15 cellular contexts compared by ENCODE assay signal in genomic region chr5:163104496-163104895, GRCh38.
DNase-seq lines count a peak whose midpoint lies in the region; ATAC-seq and TF ChIP-seq lines count a peak whose summit lies in the region.
"Had no signal": no experiment of that assay in that cellular context is flagged by ENCODE, and none has a peak within 500 bp of the region (broad histone marks: within the 10 kb centered on the region; RNA-seq: fewer than 3 reads in every experiment).

No MANE protein-coding gene starts in this region.

- in situ Hi-C loops in mammary epithelial cell (cut with MboI; ENCODE audit: low sequenced_read_pairs in 2 of 2) = no loop called here

- no peaks in the 10 kb centered on the region for H3K79me2 ChIP-seq in mammary epithelial cell (ENCODE audit: insufficient read depth, low read length)

- H3K27ac ChIP-seq in mammary epithelial cell (ENCODE audit: insufficient read depth, low read depth, low read length) = no peak overlapping the region
- no peak overlapping the region for H3K27ac ChIP-seq in endodermal cell (ENCODE audit: low read depth, low read length)
- H3K27ac ChIP-seq: gastrocnemius medialis, KMS-11, PC-9 had no signal

- H3K27me3 Mint-ChIP-seq in MCF 10A (ENCODE audit: insufficient read depth, unreplicated experiment) (peaks cover 45% of the 10 kb centered on the region), endodermal cell (ENCODE audit: insufficient read depth) (no peaks in the 10 kb centered on the region)
- H3K27me3 Mint-ChIP-seq: effector memory CD8-positive, alpha-beta T cell; stimulated activated memory B cell treated with anti-CD40 and anti-IgM and Interleukin-4, amounts not matched to agents 10 μg/mL and 1 μg/mL and 100 μg/mL, for 72 hours had no signal

- no peak for ATAC-seq in GM18870 (IDR thresholded peaks at IDR 0.05; ENCODE audit: unreplicated experiment)
- ATAC-seq: effector memory CD8-positive, alpha-beta T cell; gastrocnemius medialis; stimulated activated memory B cell treated with anti-CD40 and anti-IgM and Interleukin-4, amounts not matched to agents 10 μg/mL and 1 μg/mL and 100 μg/mL, for 72 hours had no signal

- H3K4me3 Mint-ChIP-seq in MCF 10A (ENCODE audit: unreplicated experiment) (no peak overlapping the region), endodermal cell (no peak overlapping the region)
- H3K4me3 Mint-ChIP-seq: effector memory CD8-positive, alpha-beta T cell; stimulated activated memory B cell treated with anti-CD40 and anti-IgM and Interleukin-4, amounts not matched to agents 10 μg/mL and 1 μg/mL and 100 μg/mL, for 72 hours had no signal

- TF ChIP-seq CTCF in MCF 10A (IDR thresholded peaks at IDR 0.05; ENCODE audit: unreplicated experiment) = no peak
- TF ChIP-seq CTCF in mammary epithelial cell (conservative IDR thresholded peaks at IDR 0.05 in 1 of 2, IDR thresholded peaks at IDR 0.05 in 1 of 2; ENCODE audit: extremely low read depth in 1 of 2, insufficient read depth in 1 of 2, low read depth in 1 of 2, low read length in 2 of 2) = no peak
- TF ChIP-seq CTCF in endodermal cell (conservative IDR thresholded peaks at IDR 0.05) = peak; percentile 88

- H3K9me3 ChIP-seq in mammary epithelial cell (replicated peaks; ENCODE audit: insufficient read depth, low read length) (no peaks in the 10 kb centered on the region), endodermal cell (ENCODE audit: control insufficient read depth, low read length) (no peaks in the 10 kb centered on the region)
- H3K9me3 ChIP-seq: gastrocnemius medialis had no signal

- BruUV-seq in MCF 10A (replicated peaks; lab: Mats Ljungman, UMichigan) (no TSS peak), mammary epithelial cell (replicated peaks; lab: Mats Ljungman, UMichigan) (no TSS peak)

- no peaks in the 10 kb centered on the region for H4K20me1 ChIP-seq in mammary epithelial cell (ENCODE audit: insufficient read depth, low read length)

- H3K4me3 ChIP-seq in mammary epithelial cell (replicated peaks in 1 of 3; ENCODE audit: insufficient read depth in 1 of 3, low read depth in 2 of 3, low read length in 3 of 3) (no peak overlapping the region), endodermal cell (ENCODE audit: low read length) (no peak overlapping the region)
- H3K4me3 ChIP-seq: gastrocnemius medialis, PC-9 had no signal

- CTCF ChIA-PET in MCF 10A (lab: Yijun Ruan, JAX) = interaction anchor here (0.5 to 1.6 kb wide), 6 partner anchors 8 to 174 kb away, joined by 3 to 6 read pairs (median 3); no protein-coding TSS in a partner anchor
- CTCF ChIA-PET in mammary epithelial cell (lab: Charles Lee; ENCODE audit: low non-redundant PET) = no interaction called here

- H3K27ac Mint-ChIP-seq in MCF 10A (ENCODE audit: low read depth, unreplicated experiment) = no peak overlapping the region
- H3K27ac Mint-ChIP-seq in endodermal cell = no peak overlapping the region
- H3K27ac Mint-ChIP-seq: effector memory CD8-positive, alpha-beta T cell; stimulated activated memory B cell treated with anti-CD40 and anti-IgM and Interleukin-4, amounts not matched to agents 10 μg/mL and 1 μg/mL and 100 μg/mL, for 72 hours had no signal

- dilution Hi-C loops in mammary epithelial cell (cut with HindIII; ENCODE audit: low sequenced_read_pairs) = no loop called here

- H3K27me3 ChIP-seq in mammary epithelial cell (ENCODE audit: insufficient read depth, low read length) (no peaks in the 10 kb centered on the region), endodermal cell (ENCODE audit: control insufficient read depth, insufficient read depth, low read length, poor library complexity, severe bottlenecking) (no peaks in the 10 kb centered on the region)
- H3K27me3 ChIP-seq: gastrocnemius medialis had no signal

- DNase-seq in MCF 10A (ENCODE audit: unreplicated experiment) = peak; percentile 33
- DNase-seq in mammary epithelial cell = no peak
- peak; percentile 5 for DNase-seq in M059J (ENCODE audit: low read depth)
- DNase-seq in endodermal cell = peak; percentile 83
- DNase-seq in NCI-H2029 treated with DMSO at 0.1 percent for 48 hours (lab: John Stamatoyannopoulos, UW) = no peak
- DNase-seq in DMS79 (lab: John Stamatoyannopoulos, UW) = no peak
- no peak for DNase-seq in NOMO-1 treated with DMSO at 0.1 percent for 48 hours (lab: John Stamatoyannopoulos, UW; ENCODE audit: unreplicated experiment)
- DNase-seq: effector memory CD8-positive, alpha-beta T cell; gastrocnemius medialis; NCI-H2171 treated with DMSO at 0.1 percent for 48 hours; PC-9; stimulated activated CD4-positive, alpha-beta T cell treated with anti-CD3 and anti-CD28 coated beads, Interleukin-2, amount 100 ng/mL, for 48 hours had no signal

- H3K4me1 Mint-ChIP-seq in MCF 10A (ENCODE audit: insufficient read depth, unreplicated experiment) (peaks cover 16% of the 10 kb centered on the region), endodermal cell (peaks cover 27% of the 10 kb centered on the region)
- H3K4me1 Mint-ChIP-seq: stimulated activated memory B cell treated with anti-CD40 and anti-IgM and Interleukin-4, amounts not matched to agents 10 μg/mL and 1 μg/mL and 100 μg/mL, for 72 hours had no signal

- peaks cover 7% of the 10 kb centered on the region for H3K4me1 ChIP-seq in mammary epithelial cell (ENCODE audit: insufficient read depth, low read length)
- peaks cover 4% of the 10 kb centered on the region for H3K4me1 ChIP-seq in endodermal cell (ENCODE audit: control insufficient read depth, insufficient read depth, low read length)
- H3K4me1 ChIP-seq: gastrocnemius medialis had no signal

- no peak overlapping the region for H3K4me2 ChIP-seq in mammary epithelial cell (ENCODE audit: insufficient read depth, low read depth, low read length)
- H3K4me2 ChIP-seq: KMS-11, PC-9 had no signal

- no peaks in the 10 kb centered on the region for H3K36me3 Mint-ChIP-seq in MCF 10A (ENCODE audit: insufficient read depth, unreplicated experiment)
- H3K36me3 Mint-ChIP-seq in endodermal cell (ENCODE audit: low read depth) = no peaks in the 10 kb centered on the region
- H3K36me3 Mint-ChIP-seq: stimulated activated memory B cell treated with anti-CD40 and anti-IgM and Interleukin-4, amounts not matched to agents 10 μg/mL and 1 μg/mL and 100 μg/mL, for 72 hours had no signal

- H3K36me3 ChIP-seq in mammary epithelial cell (ENCODE audit: insufficient read depth, low read length) (no peaks in the 10 kb centered on the region), endodermal cell (ENCODE audit: control insufficient read depth, insufficient read depth, low read length) (no peaks in the 10 kb centered on the region)
- H3K36me3 ChIP-seq: gastrocnemius medialis had no signal

- H3K9me3 Mint-ChIP-seq in MCF 10A (ENCODE audit: unreplicated experiment) = no peaks in the 10 kb centered on the region
- no peaks in the 10 kb centered on the region for H3K9me3 Mint-ChIP-seq in endodermal cell

- intact Hi-C loops in MCF 10A (cut with micrococcal nuclease) = no loop called here
- intact Hi-C loops in mammary epithelial cell (cut with micrococcal nuclease) = no loop called here

- H3K9ac ChIP-seq in mammary epithelial cell (ENCODE audit: insufficient read depth, low read length) = no peak overlapping the region
- H3K9ac ChIP-seq in endodermal cell (ENCODE audit: extremely low read depth, low read length, poor library complexity, severe bottlenecking) = no peak overlapping the region
- H3K9ac ChIP-seq: KMS-11 had no signal

- POLR2A ChIA-PET in MCF 10A (lab: Yijun Ruan, JAX) = no interaction called here

- WGBS in mammary epithelial cell (ENCODE audit: low coverage, missing lambda C conversion rate) = 35% methylated on average over 5 of the region's 5 CpGs
- WGBS in endodermal cell (ENCODE audit: insufficient coverage in 1 of 2, insufficient read length in 1 of 2), 2 experiments = 69% methylated on average over 5 of the region's 5 CpGs; no CpG with 5 or more reads in 1 of the 2 experiments

- H2AFZ ChIP-seq in mammary epithelial cell (ENCODE audit: low read depth, low read length) = no peak overlapping the region
- H2AFZ ChIP-seq: PC-9 had no signal

Comparison
In these comparisons a context has a peak if more than half of its experiments do, and no peak if none do; other contexts are left out.
1. DNase-seq: peak in MCF 10A (single experiment), M059J (single experiment) and endodermal cell (single experiment); none in mammary epithelial cell (single experiment), NCI-H2029 treated with DMSO at 0.1 percent for 48 hours (single experiment), DMS79 (single experiment) and NOMO-1 treated with DMSO at 0.1 percent for 48 hours (single experiment).